Comparison of ENCODE assay signal across 8 cellular contexts in the genomic region with DNA sequence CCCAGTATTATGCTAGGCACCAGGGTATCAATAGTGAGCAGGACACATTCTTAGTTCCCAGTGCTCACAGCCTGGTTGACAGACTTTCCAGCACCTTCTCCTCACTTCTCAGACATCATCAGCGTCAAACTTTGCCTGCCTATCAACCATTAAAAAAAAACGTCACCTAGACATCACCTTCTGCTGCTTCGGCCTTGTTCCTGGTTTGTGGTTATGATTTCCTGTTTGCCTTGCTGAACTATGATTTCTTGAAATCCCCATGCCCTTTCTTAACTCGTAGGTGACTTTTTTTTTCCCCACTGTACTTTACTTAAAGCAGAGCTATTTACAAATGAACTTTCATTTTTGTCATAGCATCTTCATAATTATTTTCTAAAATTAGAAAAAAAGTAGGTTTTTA.
DNase-seq lines count a peak whose midpoint lies in the region; ATAC-seq, FAIRE-seq and TF ChIP-seq lines count a peak whose summit lies in the region.

No MANE protein-coding gene starts in this region.

- H3K27me3 Mint-ChIP-seq in central memory CD8-positive, alpha-beta T cell = no peaks in the 10 kb centered on the region

- no peaks in the 10 kb centered on the region for H3K9me3 Mint-ChIP-seq in central memory CD8-positive, alpha-beta T cell

- H3K27ac ChIP-seq in PC-3 (ENCODE audit: low read length) = no peak overlapping the region
- no peak overlapping the region for H3K27ac ChIP-seq in uterus

- H3F3A ChIP-seq in PC-3 (ENCODE audit: low read length, unreplicated experiment) = no peaks in the 10 kb centered on the region

- no peaks in the 10 kb centered on the region for H4K20me1 ChIP-seq in PC-3 (ENCODE audit: low read length)

- peak; percentile 40 for DNase-seq in PC-3
- peak in 1 of 2 donors; percentile 48 for DNase-seq in central memory CD8-positive, alpha-beta T cell (ENCODE audit: low spot score in 2 of 2)
- no peak for DNase-seq in uterus
- DNase-seq in Ammon's horn (ENCODE audit: low spot score) = no peak
- no peak for DNase-seq in OCI-M1 (lab: John Stamatoyannopoulos, UW)
- no peak for DNase-seq in frontal cortex (ENCODE audit: low spot score in 2 of 2)

- POLR2A ChIA-PET in PC-3 (lab: Charles Lee; ENCODE audit: unreplicated experiment) = no interaction called here

- no peak for TF ChIP-seq POLR2A in uterus (IDR thresholded peaks at IDR 0.05)

- H3K36me3 Mint-ChIP-seq in central memory CD8-positive, alpha-beta T cell (ENCODE audit: insufficient read depth) = peaks cover 3% of the 10 kb centered on the region

- H3K9me2 ChIP-seq in PC-3 (replicated peaks; ENCODE audit: low read length) = no peaks in the 10 kb centered on the region

- H3K4me3 ChIP-seq in PC-3 (ENCODE audit: low read length) (no peak overlapping the region), uterus (no peak overlapping the region)

- 0 out of 2 replicates have a peak overlapping the region, but pooled peaks have one; percentile 9 for H3K4me2 ChIP-seq in PC-3 (ENCODE audit: low read length)

- peak; percentile 95 for ATAC-seq in GM18517 (IDR thresholded peaks at IDR 0.05; ENCODE audit: unreplicated experiment)
- peak; percentile 91 for ATAC-seq in HG02642 (IDR thresholded peaks at IDR 0.05; ENCODE audit: poor library complexity, unreplicated experiment)
- ATAC-seq in PC-3 = no peak
- peak; percentile 97 for ATAC-seq in central memory CD8-positive, alpha-beta T cell (replicated peaks; ENCODE audit: extremely low read depth, poor library complexity, severe bottlenecking)

- no peak overlapping the region for H3K9ac ChIP-seq in PC-3 (ENCODE audit: low read length)

- BruUV-seq in PC-3 (replicated peaks; lab: Mats Ljungman, UMichigan) = no TSS peak

- H2AFZ ChIP-seq in PC-3 (ENCODE audit: low read length) = peak overlapping the region; percentile 24; the same call in 1 of the 2 replicates

- no peaks in the 10 kb centered on the region for H3K36me3 ChIP-seq in PC-3 (ENCODE audit: low read depth, low read length)
- no peaks in the 10 kb centered on the region for H3K36me3 ChIP-seq in uterus

- H3K4me1 Mint-ChIP-seq in central memory CD8-positive, alpha-beta T cell = peaks cover 26% of the 10 kb centered on the region

- CTCF ChIA-PET in PC-3 (lab: Charles Lee) = no interaction called here

- H3K79me2 ChIP-seq in PC-3 (ENCODE audit: low read length) = no peaks in the 10 kb centered on the region

- H3K4me3 Mint-ChIP-seq in central memory CD8-positive, alpha-beta T cell = peak overlapping the region; percentile 43

- H3K9me3 ChIP-seq in PC-3 (ENCODE audit: low read length) = no peaks in the 10 kb centered on the region
- no peaks in the 10 kb centered on the region for H3K9me3 ChIP-seq in uterus

- FAIRE-seq in frontal cortex (lab: Jason Lieb, UNC) = no peak

- intact Hi-C loops in PC-3 (cut with micrococcal nuclease) (no loop called here), uterus (cut with DNase I; ENCODE audit: low total_unique reads) (no loop called here)

- peaks cover 24% of the 10 kb centered on the region for H3K4me1 ChIP-seq in PC-3 (ENCODE audit: insufficient read depth, low read length)
- H3K4me1 ChIP-seq in uterus = no peaks in the 10 kb centered on the region

- H3K27me3 ChIP-seq in PC-3 (ENCODE audit: low read length) (no peaks in the 10 kb centered on the region), uterus (no peaks in the 10 kb centered on the region)

- TF ChIP-seq CTCF in PC-3 (conservative IDR thresholded peaks at IDR 0.05; ENCODE audit: low read depth, low read length) = no peak
- no peak for TF ChIP-seq CTCF in uterus (IDR thresholded peaks at IDR 0.05)

- peak overlapping the region; percentile 89 for H3K27ac Mint-ChIP-seq in central memory CD8-positive, alpha-beta T cell (ENCODE audit: low read depth)
